12 cellular contexts compared by ENCODE assay signal in genomic region chr3:23800731-23801130, GRCh38. TPM values are rescaled to one million over a fixed set of nuclear protein-coding genes. Genes with fewer than 3 reads are reported as not detected.
DNase-seq lines count a peak whose midpoint lies in the region; ATAC-seq and TF ChIP-seq lines count a peak whose summit lies in the region.
"Had no signal": no experiment of that assay in that cellular context is flagged by ENCODE, and none has a peak within 500 bp of the region (broad histone marks: within the 10 kb centered on the region; RNA-seq: fewer than 3 reads in every experiment).

No MANE protein-coding gene starts in this region.

- TF ChIP-seq CTCF in foreskin keratinocyte (conservative IDR thresholded peaks at IDR 0.05) (peak; percentile 42), thoracic aorta (IDR thresholded peaks at IDR 0.05) (peak; percentile 12), esophagus squamous epithelium (IDR thresholded peaks at IDR 0.05) (peak in 1 of 6 experiments; percentile 23)

- no peaks in the 10 kb centered on the region for H3K9me3 ChIP-seq in thoracic aorta
- no peaks in the 10 kb centered on the region for H3K9me3 ChIP-seq in esophagus squamous epithelium
- H3K9me3 ChIP-seq: prostate gland had no signal

- ATAC-seq in foreskin keratinocyte: no peak
- no peak for ATAC-seq in thoracic aorta (ENCODE audit: insufficient number of reproducible peaks, low FRiP score, low read depth)

- intact Hi-C loops in esophagus squamous epithelium (cut with DNase I): no loop called here

- H3K36me3 ChIP-seq in thoracic aorta (no peaks in the 10 kb centered on the region), esophagus squamous epithelium (no peaks in the 10 kb centered on the region)
- H3K36me3 ChIP-seq: prostate gland had no signal

- H3K4me1 ChIP-seq in foreskin keratinocyte: no peaks in the 10 kb centered on the region
- H3K4me1 ChIP-seq in thoracic aorta (ENCODE audit: control insufficient read depth in 1 of 2, low read depth in 2 of 2): no peaks in the 10 kb centered on the region
- peaks cover 0 to 26% (median 0%) of the 10 kb centered on the region in 3 donors for H3K4me1 ChIP-seq in esophagus squamous epithelium
- H3K4me1 ChIP-seq: prostate gland had no signal

- no peak overlapping the region for H3K27ac ChIP-seq in foreskin keratinocyte
- no peak overlapping the region for H3K27ac ChIP-seq in thoracic aorta
- no peak overlapping the region for H3K27ac ChIP-seq in esophagus squamous epithelium
- H3K27ac ChIP-seq: prostate gland had no signal

- no peaks in the 10 kb centered on the region for H3K27me3 ChIP-seq in foreskin keratinocyte
- H3K27me3 ChIP-seq in thoracic aorta (replicated peaks; ENCODE audit: insufficient read depth): no peaks in the 10 kb centered on the region
- no peaks in the 10 kb centered on the region for H3K27me3 ChIP-seq in esophagus squamous epithelium

- peak; percentile 1 for DNase-seq in NCI-H146 (lab: John Stamatoyannopoulos, UW)
- DNase-seq in NCI-H146 treated with DMSO at 0.1 percent for 48 hours (lab: John Stamatoyannopoulos, UW; ENCODE audit: unreplicated experiment): no peak
- peak; percentile 8 for DNase-seq in RPMI8226
- no peak for DNase-seq in foreskin keratinocyte
- no peak for DNase-seq in thoracic aorta (ENCODE audit: low spot score)
- DNase-seq in activated T-cell treated with anti-CD3 and anti-CD28 coated beads, Interleukin-2, amount 50 U/mL, for 1 hour: no peak
- DNase-seq in esophagus squamous epithelium (lab: John Stamatoyannopoulos, UW): no peak
- DNase-seq in GOT3 (lab: John Stamatoyannopoulos, UW): no peak
- DNase-seq: activated gamma-delta T cell, glutamatergic neuron, KBM-7 had no signal

- TF ChIP-seq POLR2A in esophagus squamous epithelium (IDR thresholded peaks at IDR 0.05): no peak

- WGBS in esophagus squamous epithelium, 2 donors: 78 to 83% methylated on average over 3 of the region's 3 CpGs

- H3K4me3 ChIP-seq in thoracic aorta (no peak overlapping the region), esophagus squamous epithelium (no peak overlapping the region)
- H3K4me3 ChIP-seq: prostate gland had no signal

RNA-seq across cellular contexts. Expression of gene UBE2E1, which starts 5.0 kb away (rescaled TPM):
- total RNA-seq in foreskin keratinocyte (91.8 and 97.3 TPM in 2 replicates), thoracic aorta (10 to 100 TPM; 41.2 to 53.3 TPM), esophagus squamous epithelium (100 to 1,000 TPM in 2 of 4 donors, 10 to 100 TPM in 2; 83.9 to 115 (median 104) TPM)
- polyA plus RNA-seq in foreskin keratinocyte: 88.1 and 93.4 TPM in 2 replicates

Comparison
In these comparisons a context has a peak if more than half of its experiments do, and no peak if none do; other contexts are left out.
1. DNase-seq: peak in NCI-H146 (single experiment) and RPMI8226 (single experiment); none in NCI-H146 treated with DMSO at 0.1 percent for 48 hours (single experiment), foreskin keratinocyte (0 of 2), thoracic aorta (single experiment), activated T-cell treated with anti-CD3 and anti-CD28 coated beads, Interleukin-2, amount 50 U/mL, for 1 hour (single experiment), esophagus squamous epithelium (single experiment) and GOT3 (single experiment).